Comparison of ENCODE assay signal across 12 cellular contexts in the genomic region with DNA sequence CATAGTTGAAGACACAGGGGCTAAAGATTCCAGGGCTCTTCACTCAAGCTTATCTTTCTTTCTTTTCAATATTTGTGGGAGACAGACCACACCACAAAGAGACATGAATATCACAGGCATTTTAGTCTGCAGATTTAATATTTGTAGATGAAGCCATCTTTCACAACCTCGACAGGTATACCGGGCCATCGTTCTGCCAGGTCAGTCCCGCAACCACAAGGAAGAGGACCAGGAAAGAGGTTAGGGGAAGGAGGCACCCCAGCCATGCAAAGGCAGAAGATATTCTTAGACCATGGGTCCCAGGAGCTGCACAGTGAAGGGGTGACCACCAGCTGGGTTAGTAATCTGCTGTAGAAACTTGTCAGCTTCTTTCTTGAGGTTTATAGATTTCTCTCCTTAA.
DNase-seq lines count a peak whose midpoint lies in the region; ATAC-seq and TF ChIP-seq lines count a peak whose summit lies in the region.
"Had no signal": no experiment of that assay in that cellular context is flagged by ENCODE, and none has a peak within 500 bp of the region (broad histone marks: within the 10 kb centered on the region; RNA-seq: fewer than 3 reads in every experiment).

No MANE protein-coding gene starts in this region.

- H3K4me1 ChIP-seq in left ventricle myocardium inferior (peaks cover 59% of the 10 kb centered on the region), RWPE2 (ENCODE audit: insufficient read depth, poor library complexity, severe bottlenecking) (peaks cover 11% of the 10 kb centered on the region)
- H3K4me1 ChIP-seq: BE2C had no signal

- H3K9me3 ChIP-seq in left ventricle myocardium inferior (replicated peaks), result peaks cover 5% of the 10 kb centered on the region
- H3K9me3 ChIP-seq in RWPE2 (ENCODE audit: severe bottlenecking), result no peaks in the 10 kb centered on the region
- H3K9me3 ChIP-seq: BE2C had no signal

- H3K27me3 ChIP-seq in left ventricle myocardium inferior (ENCODE audit: low read depth) (no peaks in the 10 kb centered on the region), RWPE2 (ENCODE audit: insufficient read depth, poor library complexity, severe bottlenecking) (no peaks in the 10 kb centered on the region)
- H3K27me3 ChIP-seq: BE2C had no signal

- intact Hi-C loops in left ventricle myocardium inferior (cut with micrococcal nuclease), result no loop called here
- intact Hi-C loops in left ventricle myocardium superior (cut with micrococcal nuclease), result no loop called here

- H3K36me3 ChIP-seq in left ventricle myocardium inferior, result no peaks in the 10 kb centered on the region
- H3K36me3 ChIP-seq in RWPE2 (ENCODE audit: low read depth), result no peaks in the 10 kb centered on the region
- H3K36me3 ChIP-seq: BE2C had no signal

- no peak for TF ChIP-seq CTCF in left ventricle myocardium inferior (IDR thresholded peaks at IDR 0.05; ENCODE audit: borderline replicate concordance)
- TF ChIP-seq CTCF in RWPE2 (IDR thresholded peaks at IDR 0.05; ENCODE audit: poor library complexity, severe bottlenecking), result no peak

- H3K4me3 ChIP-seq in left ventricle myocardium inferior (no peak overlapping the region), RWPE2 (ENCODE audit: severe bottlenecking) (no peak overlapping the region)

- DNase-seq in left ventricle myocardium inferior, result no peak
- DNase-seq in left ventricle myocardium superior, result no peak
- DNase-seq in RWPE2 (ENCODE audit: low spot score), result no peak
- DNase-seq in epithelial cell of prostate (ENCODE audit: low read depth, low spot score), result no peak
- DNase-seq in activated CD8-positive, alpha-beta memory T cell treated with anti-CD3 and anti-CD28 coated beads, Interleukin-2, amount 50 U/mL, for 4 hours, result no peak
- DNase-seq in cerebellar cortex (ENCODE audit: low spot score), result no peak
- DNase-seq: amygdala, BE2C, NCI-H1105, NCI-H524 had no signal

- H3K27ac ChIP-seq in left ventricle myocardium inferior (replicated peaks), result peak overlapping the region; percentile 68
- H3K27ac ChIP-seq in RWPE2 (ENCODE audit: poor library complexity, severe bottlenecking), result peak overlapping the region; percentile 20
- peak overlapping the region; percentile 48 for H3K27ac ChIP-seq in epithelial cell of prostate
- H3K27ac ChIP-seq: KMS-11 had no signal

- ATAC-seq in left ventricle myocardium superior (no peak), RWPE2 (ENCODE audit: low read depth) (no peak), GM18858 (IDR thresholded peaks at IDR 0.05; ENCODE audit: unreplicated experiment) (no peak)
